13 cellular contexts compared by ENCODE assay signal in the genomic region with DNA sequence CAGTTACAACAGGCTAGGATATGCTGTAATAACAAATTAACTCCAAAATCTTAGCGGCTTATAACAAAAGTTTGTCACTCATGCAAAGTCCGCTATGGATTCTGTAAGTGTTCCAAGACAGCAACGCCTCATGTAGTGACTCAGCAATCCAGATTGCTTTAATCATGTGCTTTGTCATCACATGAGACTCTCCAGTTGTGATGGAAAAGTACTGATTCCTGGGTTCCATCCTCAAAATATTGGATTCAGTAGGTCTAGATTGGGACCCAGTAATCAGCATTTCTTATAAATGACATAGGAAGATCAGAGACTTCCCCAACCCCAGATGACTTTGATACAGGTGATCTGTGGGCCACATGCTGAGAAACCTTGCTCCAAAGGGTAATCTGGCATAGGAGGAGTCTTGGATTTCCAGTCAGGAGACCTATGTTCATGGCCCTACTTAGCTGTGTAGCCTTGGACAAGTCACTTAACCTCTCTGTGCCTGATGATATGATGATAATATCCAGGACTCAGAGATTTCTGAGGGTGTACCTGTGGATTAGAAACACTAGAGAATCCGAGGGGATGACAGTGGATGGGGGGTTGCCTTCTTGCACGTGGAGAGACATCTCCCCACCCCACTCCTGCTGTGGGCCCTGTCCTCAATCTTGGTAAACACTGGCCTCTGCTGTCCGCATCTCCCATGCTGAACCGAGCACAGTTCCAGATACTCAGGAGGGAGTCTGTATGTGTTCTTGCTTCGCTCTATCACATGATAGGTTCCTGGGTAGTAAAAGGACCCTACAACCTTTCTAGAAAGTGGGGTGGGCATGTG.
DNase-seq lines count a peak whose midpoint lies in the region; ATAC-seq and TF ChIP-seq lines count a peak whose summit lies in the region.
"Had no signal": no experiment of that assay in that cellular context is flagged by ENCODE, and none has a peak within 500 bp of the region (broad histone marks: within the 10 kb centered on the region; RNA-seq: fewer than 3 reads in every experiment).

No MANE protein-coding gene starts in this region.

- H3K27ac ChIP-seq in cardiac muscle cell (no peak overlapping the region), heart left ventricle (no peak overlapping the region), WERI-Rb-1 (no peak overlapping the region), suprapubic skin (peak overlapping the region; percentile 31)
- H3K27ac ChIP-seq: BLaER1, SJCRH30 had no signal

- intact Hi-C loops in heart left ventricle (cut with DNase I), result loop anchor here in 1 of 10 donors (5.0 kb wide), 2 partner anchors 47 to 77 kb away; no protein-coding TSS in a partner anchor

- TF ChIP-seq EP300 in suprapubic skin (IDR thresholded peaks at IDR 0.05), result no peak

- TF ChIP-seq CTCF in cardiac muscle cell (IDR thresholded peaks at IDR 0.05; ENCODE audit: low read depth, low read length), result peak; percentile 28
- peak in 4 of 12 donors; percentile 8 to 33 (median 20) for TF ChIP-seq CTCF in heart left ventricle (IDR thresholded peaks at IDR 0.05)
- peak; percentile 19; the same call in 1 of the 2 replicates for TF ChIP-seq CTCF in WERI-Rb-1 (IDR thresholded peaks at IDR 0.05; ENCODE audit: low read depth, low read length)
- peak; percentile 15 for TF ChIP-seq CTCF in fibroblast of the aortic adventitia (IDR thresholded peaks at IDR 0.05; ENCODE audit: insufficient read depth, low read length)
- no peak for TF ChIP-seq CTCF in suprapubic skin (IDR thresholded peaks at IDR 0.05)

- WGBS in heart left ventricle, 4 donors, result 82 to 86% (median 83%) methylated on average over 8 of the region's 8 CpGs
- WGBS in suprapubic skin, result 67% methylated on average over 8 of the region's 8 CpGs

- H3K9me3 Mint-ChIP-seq in activated naive CD4-positive, alpha-beta T cell treated with anti-CD3 and anti-CD28 coated beads, Interleukin-2, amount 50 U/mL, for 72 hours, result no peaks in the 10 kb centered on the region
- H3K9me3 Mint-ChIP-seq: activated CD4-positive, alpha-beta memory T cell treated with anti-CD3 and anti-CD28 coated beads, Interleukin-2, amount 10 ng/mL, durations not matched to agents 7 days and 5 days had no signal

- H3K27me3 ChIP-seq in cardiac muscle cell (no peaks in the 10 kb centered on the region), heart left ventricle (no peaks in the 10 kb centered on the region), WERI-Rb-1 (ENCODE audit: insufficient read depth, low read depth, severe bottlenecking) (no peaks in the 10 kb centered on the region), suprapubic skin (no peaks in the 10 kb centered on the region)
- H3K27me3 ChIP-seq: BLaER1, breast epithelium had no signal

- H3K4me1 ChIP-seq in cardiac muscle cell (ENCODE audit: low read depth) (peaks cover 14% of the 10 kb centered on the region), heart left ventricle (peaks cover 0 to 25% (median 17%) of the 10 kb centered on the region in 12 donors), suprapubic skin (peaks cover 30% of the 10 kb centered on the region)
- H3K4me1 ChIP-seq: breast epithelium, SJCRH30 had no signal

- TF ChIP-seq POLR2A in heart left ventricle (IDR thresholded peaks at IDR 0.05) (no peak), suprapubic skin (IDR thresholded peaks at IDR 0.05) (no peak)

- peak in 1 of 2 donors; percentile 82 for DNase-seq in cardiac muscle cell (ENCODE audit: low read depth in 1 of 2, low spot score in 1 of 2)
- DNase-seq in heart left ventricle, result no peak
- no peak for DNase-seq in WERI-Rb-1
- DNase-seq in fibroblast of the aortic adventitia (ENCODE audit: low read depth), result peak; percentile 89
- DNase-seq in suprapubic skin (ENCODE audit: low spot score in 2 of 2), result peak in 1 of 2 donors; percentile 31
- no peak for DNase-seq in activated naive CD4-positive, alpha-beta T cell treated with anti-CD3 and anti-CD28 coated beads, Interleukin-2, amount 50 U/mL, for 72 hours (ENCODE audit: low spot score in 2 of 2)
- no peak for DNase-seq in NCI-H1930 (lab: John Stamatoyannopoulos, UW)
- DNase-seq: activated CD4-positive, alpha-beta memory T cell treated with anti-CD3 and anti-CD28 coated beads, Interleukin-2, amount 10 ng/mL, durations not matched to agents 7 days and 5 days; NCI-H187; SJCRH30 had no signal

- no peaks in the 10 kb centered on the region for H3K36me3 Mint-ChIP-seq in activated naive CD4-positive, alpha-beta T cell treated with anti-CD3 and anti-CD28 coated beads, Interleukin-2, amount 50 U/mL, for 72 hours

- no peak overlapping the region for H3K27ac Mint-ChIP-seq in activated naive CD4-positive, alpha-beta T cell treated with anti-CD3 and anti-CD28 coated beads, Interleukin-2, amount 50 U/mL, for 72 hours
- H3K27ac Mint-ChIP-seq: activated CD4-positive, alpha-beta memory T cell treated with anti-CD3 and anti-CD28 coated beads, Interleukin-2, amount 10 ng/mL, durations not matched to agents 7 days and 5 days had no signal

- ATAC-seq in heart left ventricle (no peak), GM19463 (IDR thresholded peaks at IDR 0.05; ENCODE audit: unreplicated experiment) (no peak)
- ATAC-seq in activated naive CD4-positive, alpha-beta T cell treated with anti-CD3 and anti-CD28 coated beads, Interleukin-2, amount 50 U/mL, for 72 hours, result no peak

- no peak overlapping the region for H3K4me3 ChIP-seq in cardiac muscle cell
- no peak overlapping the region for H3K4me3 ChIP-seq in heart left ventricle
- no peak overlapping the region for H3K4me3 ChIP-seq in WERI-Rb-1 (ENCODE audit: low read depth, low read length)
- no peak overlapping the region for H3K4me3 ChIP-seq in fibroblast of the aortic adventitia (ENCODE audit: low read depth, low read length)
- no peak overlapping the region for H3K4me3 ChIP-seq in suprapubic skin
- H3K4me3 ChIP-seq: BLaER1, breast epithelium, SJCRH30 had no signal

- H3K9me3 ChIP-seq in cardiac muscle cell (ENCODE audit: low read depth) (no peaks in the 10 kb centered on the region), heart left ventricle (no peaks in the 10 kb centered on the region), WERI-Rb-1 (ENCODE audit: severe bottlenecking) (no peaks in the 10 kb centered on the region), suprapubic skin (no peaks in the 10 kb centered on the region)
- H3K9me3 ChIP-seq: BLaER1, breast epithelium, SJCRH30 had no signal

- H3K36me3 ChIP-seq in cardiac muscle cell, result no peaks in the 10 kb centered on the region
- H3K36me3 ChIP-seq in heart left ventricle, result peaks cover 0 to 16% (median 0%) of the 10 kb centered on the region in 9 donors
- peaks cover 24% of the 10 kb centered on the region for H3K36me3 ChIP-seq in WERI-Rb-1
- H3K36me3 ChIP-seq in suprapubic skin, result no peaks in the 10 kb centered on the region
- H3K36me3 ChIP-seq: breast epithelium, SJCRH30 had no signal

Comparison
In these comparisons a context has a peak if more than half of its experiments do, and no peak if none do; other contexts are left out.
1. CTCF ChIP-seq: peak in cardiac muscle cell (single experiment), WERI-Rb-1 (single experiment) and fibroblast of the aortic adventitia (single experiment); none in suprapubic skin (0 of 2).